In genomic region chr3:58351920-58352319, GRCh38 we compare ENCODE assay signal across 13 cellular contexts. TPM values are rescaled to one million over a fixed set of nuclear protein-coding genes. Genes with fewer than 3 reads are reported as not detected.
A peak's percentile ranks its signal among the peaks of the same experiment; 100 is the strongest.
DNase-seq lines count a peak whose midpoint lies in the region; ATAC-seq, FAIRE-seq and TF ChIP-seq lines count a peak whose summit lies in the region.
"Had no signal": no experiment of that assay in that cellular context is flagged by ENCODE, and none has a peak within 500 bp of the region (broad histone marks: within the 10 kb centered on the region; RNA-seq: fewer than 3 reads in every experiment).

No MANE protein-coding gene starts in this region.

- no peak for TF ChIP-seq RAD21 in H1 (IDR thresholded peaks at IDR 0.05 in 1 of 2, conservative IDR thresholded peaks at IDR 0.05 in 1 of 2; ENCODE audit: low read depth in 2 of 2, low read length in 2 of 2)

- H3K9ac ChIP-seq in BLaER1, result peak overlapping the region; percentile 81
- H3K9ac ChIP-seq in H1 (replicated peaks in 1 of 4; ENCODE audit: extremely low read depth in 1 of 4, low read depth in 3 of 4, low read length in 3 of 4), result no peak overlapping the region

- no peaks in the 10 kb centered on the region for H3K27me3 ChIP-seq in BLaER1
- no peaks in the 10 kb centered on the region for H3K27me3 ChIP-seq in H1 (replicated peaks in 1 of 4; ENCODE audit: control insufficient read depth in 3 of 4, extremely low read depth in 1 of 4, insufficient read depth in 3 of 4, low read length in 3 of 4)
- H3K27me3 ChIP-seq: body of pancreas had no signal

- H3K4me3 ChIP-seq in BLaER1 (peak overlapping the region; percentile 56; the same call in 1 of the 2 replicates), H1 (ENCODE audit: extremely low read depth in 1 of 4, insufficient read depth in 2 of 4, low read depth in 3 of 4, low read length in 4 of 4) (no peak overlapping the region)
- H3K4me3 ChIP-seq: body of pancreas had no signal

- H3K4me1 ChIP-seq in BLaER1 (peaks cover 98% of the 10 kb centered on the region), H1 (replicated peaks in 1 of 4; ENCODE audit: control insufficient read depth in 3 of 4, insufficient read depth in 4 of 4, low read length in 3 of 4) (0 out of 7 replicates have a peak, but pooled peaks cover 0 to 3% (median 2%) of the 10 kb centered on the region in 4 experiments)

- no peaks in the 10 kb centered on the region for H3K9me3 ChIP-seq in BLaER1
- no peaks in the 10 kb centered on the region for H3K9me3 ChIP-seq in H1 (ENCODE audit: insufficient read depth in 2 of 2, low read depth in 1 of 2, low read length in 1 of 2)
- H3K9me3 ChIP-seq: body of pancreas had no signal

- H3K9me3 Mint-ChIP-seq in activated T-cell treated with anti-CD3 and anti-CD28 coated beads, Interleukin-2, amount 50 U/mL, for 72 hours, result no peaks in the 10 kb centered on the region

- no peak for TF ChIP-seq POLR2A in H1 (IDR thresholded peaks at IDR 0.05; ENCODE audit: control extremely low read depth in 1 of 2, low read depth in 2 of 2, low read length in 2 of 2)

- H2BK20ac ChIP-seq in H1 (ENCODE audit: low read length), result no peak overlapping the region

- H4K91ac ChIP-seq in H1 (replicated peaks; ENCODE audit: insufficient read length, low read length), result no peak overlapping the region

- H3K27ac Mint-ChIP-seq in activated T-cell treated with anti-CD3 and anti-CD28 coated beads, Interleukin-2, amount 50 U/mL, for 72 hours, result no peak overlapping the region

- no peak for FAIRE-seq in H1 (lab: Jason Lieb, UNC)
- FAIRE-seq: urothelium cell line had no signal

- H4K20me1 ChIP-seq in BLaER1 (no peaks in the 10 kb centered on the region), H1 (replicated peaks in 1 of 2; ENCODE audit: control insufficient read depth in 1 of 2, insufficient read depth in 2 of 2, low read length in 2 of 2) (no peaks in the 10 kb centered on the region)

- H3K4me3 Mint-ChIP-seq in activated T-cell treated with anti-CD3 and anti-CD28 coated beads, Interleukin-2, amount 50 U/mL, for 72 hours, result no peak overlapping the region

- H2AFZ ChIP-seq in H1 (ENCODE audit: low read length), result peak overlapping the region; percentile 5; the same call in 1 of the 2 replicates

- H4K5ac ChIP-seq in H1 (ENCODE audit: insufficient read length, low read depth, low read length), result no peak overlapping the region

- WGBS in H1 (ENCODE audit: extremely low coverage in 1 of 2, insufficient coverage in 1 of 2, insufficient read length in 1 of 2, insufficient replicate concordance in 2 of 2, low coverage in 1 of 2, low lambda C conversion rate in 2 of 2, missing lambda C conversion rate in 1 of 2), 2 experiments, result 65% methylated on average over 3 of the region's 3 CpGs; no CpG with 5 or more reads in 1 of the 2 experiments

- peaks cover 8 to 21% of the 10 kb centered on the region in 2 donors for H3K36me3 Mint-ChIP-seq in activated T-cell treated with anti-CD3 and anti-CD28 coated beads, Interleukin-2, amount 50 U/mL, for 72 hours (ENCODE audit: insufficient read depth in 2 of 2)

- POLR2A ChIA-PET in H1 (lab: Charles Lee; ENCODE audit: partially characterized antibody), result interaction anchor here (0.9 kb wide), 1 partner anchor 85 kb away, joined by 3 read pairs; no protein-coding TSS in a partner anchor

- H2BK15ac ChIP-seq in H1 (ENCODE audit: low read length), result no peak overlapping the region

- DNase-seq in GF-D8 (lab: John Stamatoyannopoulos, UW) (peak; percentile 89), NCI-H69 (lab: John Stamatoyannopoulos, UW) (peak; percentile 60), H1 (ENCODE audit: low read depth in 1 of 2, low spot score in 2 of 2) (no peak), epidermal melanocyte (ENCODE audit: insufficient read length, low spot score) (no peak)
- no peak for DNase-seq in activated T-cell treated with anti-CD3 and anti-CD28 coated beads, Interleukin-2, amount 50 U/mL, for 72 hours
- DNase-seq: body of pancreas, kidney glomerular epithelial cell, NCI-H1436 treated with DMSO at 0.1 percent for 48 hours had no signal

- no peak overlapping the region for H2BK120ac ChIP-seq in H1 (replicated peaks; ENCODE audit: low read depth, low read length)

- H3K4me2 ChIP-seq in BLaER1, result peak overlapping the region; percentile 92
- no peak overlapping the region for H3K4me2 ChIP-seq in H1 (ENCODE audit: insufficient read depth in 1 of 2, low read depth in 2 of 2, low read length in 2 of 2)

- H2BK5ac ChIP-seq in H1 (ENCODE audit: low read depth, low read length), result 0 out of 2 replicates have a peak overlapping the region, but pooled peaks have one; percentile 2

- H3K4ac ChIP-seq in H1 (replicated peaks; ENCODE audit: insufficient read length, low read depth, low read length), result no peak overlapping the region

- ATAC-seq in GM19351 (IDR thresholded peaks at IDR 0.05; ENCODE audit: unreplicated experiment) (no peak), GM21390 (IDR thresholded peaks at IDR 0.05; ENCODE audit: unreplicated experiment) (no peak)
- ATAC-seq in activated T-cell treated with anti-CD3 and anti-CD28 coated beads, Interleukin-2, amount 50 U/mL, for 72 hours (replicated peaks in 1 of 2), result no peak
- ATAC-seq: body of pancreas, Right ventricle myocardium inferior had no signal

- H3K27ac ChIP-seq in BLaER1 (peak overlapping the region; percentile 97), H1 (ENCODE audit: low read depth, low read length) (no peak overlapping the region)
- H3K27ac ChIP-seq: body of pancreas had no signal

- no peaks in the 10 kb centered on the region for H3K79me2 ChIP-seq in H1 (ENCODE audit: control insufficient read depth in 1 of 2, insufficient read depth in 2 of 2, low read length in 2 of 2)

- H2BK12ac ChIP-seq in H1 (ENCODE audit: low read depth, low read length), result no peak overlapping the region

- no peaks in the 10 kb centered on the region for H3K79me1 ChIP-seq in H1 (ENCODE audit: low read depth, low read length)

- no peak overlapping the region for H3K18ac ChIP-seq in H1 (ENCODE audit: extremely low read depth, low read length)

- peak in 1 of 3 experiments; percentile 18; a peak in 1 of 4 replicates for TF ChIP-seq CTCF in H1 (IDR thresholded peaks at IDR 0.05; ENCODE audit: control extremely low read depth in 1 of 3, insufficient read depth in 1 of 3, low read depth in 1 of 3, low read length in 3 of 3)

- H3K23ac ChIP-seq in H1 (ENCODE audit: insufficient read length), result no peak overlapping the region

- H3K56ac ChIP-seq in H1 (replicated peaks; ENCODE audit: insufficient read length, low read depth, low read length), result no peak overlapping the region

- CTCF ChIA-PET in H1 (lab: Charles Lee; ENCODE audit: partially characterized antibody), result interaction anchor here (0.8 to 2.6 kb wide), 11 partner anchors 11 to 185 kb away, joined by 3 to 11 read pairs (median 4); partner anchors contain the start of genes ACOX2, HTD2 and RPP14

- no peak overlapping the region for H4K8ac ChIP-seq in H1 (ENCODE audit: extremely low read depth, insufficient read depth, low read length)

- no peak overlapping the region for H3K14ac ChIP-seq in H1 (ENCODE audit: insufficient read length)

- peaks cover 7% of the 10 kb centered on the region for H3K36me3 ChIP-seq in BLaER1
- no peaks in the 10 kb centered on the region for H3K36me3 ChIP-seq in H1 (ENCODE audit: control insufficient read depth in 2 of 4, insufficient read depth in 4 of 4, low read length in 3 of 4)

- H3K27me3 Mint-ChIP-seq in activated T-cell treated with anti-CD3 and anti-CD28 coated beads, Interleukin-2, amount 50 U/mL, for 72 hours (ENCODE audit: low read depth), result no peaks in the 10 kb centered on the region

- H3K23me2 ChIP-seq in H1 (ENCODE audit: low read depth, low read length), result no peaks in the 10 kb centered on the region

- TF ChIP-seq EP300 in H1 (IDR thresholded peaks at IDR 0.05; ENCODE audit: borderline replicate concordance in 1 of 2, low read depth in 2 of 2, low read length in 2 of 2), result no peak

- peaks cover 80% of the 10 kb centered on the region for H3K4me1 Mint-ChIP-seq in activated T-cell treated with anti-CD3 and anti-CD28 coated beads, Interleukin-2, amount 50 U/mL, for 72 hours (ENCODE audit: low read depth)

- H2AK5ac ChIP-seq in H1 (ENCODE audit: low read depth, low read length), result no peak overlapping the region

RNA-seq across cellular contexts. Expression of gene PXK, which starts 19.2 kb away (rescaled TPM):
- total RNA-seq in H1 (2021; fragmentation: NEBNext Ultra II Directional; extraction: Animal tissue kit (Norgen Biotek cat#: 25700)), result 6.2 and 7.1 TPM in 2 replicates
- 3.5 and 3.6 TPM in 2 replicates for polyA plus RNA-seq in H1 (2011; rRNA removed)
- polyA plus RNA-seq in H1 (2011; cell fraction: cytosol; rRNA removed), result 5.2 TPM
- polyA plus RNA-seq in H1 (2011; cell fraction: nucleus; rRNA removed), result 6.3 TPM
- 5.0 to 5.9 TPM (median 5.2 TPM) in 4 replicates for polyA plus RNA-seq in H1 (2012, experiment 1 of 2)
- 2.0 TPM for polyA plus RNA-seq in H1 (2012, experiment 2 of 2)
- 5.1 TPM for polyA plus RNA-seq in H1 (2013, experiment 1 of 2)
- 5.1 TPM for polyA plus RNA-seq in H1 (2013, experiment 2 of 2)
- 5.7 and 6.0 TPM in 2 replicates for polyA minus RNA-seq in H1 (2011; rRNA and poly(A)+ RNA removed)
- polyA minus RNA-seq in H1 (2011; cell fraction: cytosol; rRNA and poly(A)+ RNA removed), result 3.6 TPM
- polyA minus RNA-seq in H1 (2011; cell fraction: nucleus; rRNA and poly(A)+ RNA removed), result 6.3 TPM
- 10 to 100 TPM; 76.1 to 79.0 TPM for total RNA-seq in activated T-cell treated with anti-CD3 and anti-CD28 coated beads, Interleukin-2, amount 50 U/mL, for 72 hours

RNA-seq across cellular contexts. Expression of gene HTD2, which starts 45.6 kb away (rescaled TPM):
- 10.3 and 10.8 TPM in 2 replicates for total RNA-seq in H1 (2021; fragmentation: NEBNext Ultra II Directional; extraction: Animal tissue kit (Norgen Biotek cat#: 25700))
- 5.6 and 8.8 TPM in 2 replicates for polyA plus RNA-seq in H1 (2011; rRNA removed)
- polyA plus RNA-seq in H1 (2011; cell fraction: cytosol; rRNA removed), result 9.4 TPM
- polyA plus RNA-seq in H1 (2011; cell fraction: nucleus; rRNA removed), result 2.5 TPM
- 8.1 to 9.9 TPM (median 8.7 TPM) in 4 replicates for polyA plus RNA-seq in H1 (2012, experiment 1 of 2)
- polyA plus RNA-seq in H1 (2012, experiment 2 of 2), result 6.8 TPM
- polyA plus RNA-seq in H1 (2013, experiment 1 of 2), result 2.4 TPM
- polyA plus RNA-seq in H1 (2013, experiment 2 of 2), result 3.2 TPM
- 10.8 TPM in 2 replicates for polyA minus RNA-seq in H1 (2011; rRNA and poly(A)+ RNA removed)
- 1.0 TPM for polyA minus RNA-seq in H1 (2011; cell fraction: cytosol; rRNA and poly(A)+ RNA removed)
- 3.2 TPM for polyA minus RNA-seq in H1 (2011; cell fraction: nucleus; rRNA and poly(A)+ RNA removed)
- 10 to 100 TPM in 1 of 2 donors, 1 to 10 TPM in 1; 7.9 to 11.4 TPM for total RNA-seq in activated T-cell treated with anti-CD3 and anti-CD28 coated beads, Interleukin-2, amount 50 U/mL, for 72 hours

RNA-seq across cellular contexts. Expression of gene RPP14, which starts 45.9 kb away (rescaled TPM):
- 19.8 and 23.4 TPM in 2 replicates for total RNA-seq in H1 (2021; fragmentation: NEBNext Ultra II Directional; extraction: Animal tissue kit (Norgen Biotek cat#: 25700))
- 6.9 and 11.7 TPM in 2 replicates for polyA plus RNA-seq in H1 (2011; rRNA removed)
- polyA plus RNA-seq in H1 (2011; cell fraction: cytosol; rRNA removed), result 14.7 TPM
- polyA plus RNA-seq in H1 (2011; cell fraction: nucleus; rRNA removed), result 6.2 TPM
- 9.6 to 13.0 TPM (median 10.4 TPM) in 4 replicates for polyA plus RNA-seq in H1 (2012, experiment 1 of 2)
- polyA plus RNA-seq in H1 (2012, experiment 2 of 2), result 4.4 TPM
- polyA plus RNA-seq in H1 (2013, experiment 1 of 2), result 14.6 TPM
- polyA plus RNA-seq in H1 (2013, experiment 2 of 2), result 14.7 TPM
- polyA minus RNA-seq in H1 (2011; rRNA and poly(A)+ RNA removed), result 7.8 and 16.6 TPM in 2 replicates
- 4.1 TPM for polyA minus RNA-seq in H1 (2011; cell fraction: cytosol; rRNA and poly(A)+ RNA removed)
- 10.2 TPM for polyA minus RNA-seq in H1 (2011; cell fraction: nucleus; rRNA and poly(A)+ RNA removed)
- 10 to 100 TPM; 16.6 to 17.2 TPM for total RNA-seq in activated T-cell treated with anti-CD3 and anti-CD28 coated beads, Interleukin-2, amount 50 U/mL, for 72 hours

Comparison
In these comparisons a context has a peak if more than half of its experiments do, and no peak if none do; other contexts are left out.
1. DNase-seq: peak in GF-D8 (single experiment) and NCI-H69 (single experiment); none in H1 (0 of 2), epidermal melanocyte (single experiment) and activated T-cell treated with anti-CD3 and anti-CD28 coated beads, Interleukin-2, amount 50 U/mL, for 72 hours (0 of 2).